1 cellular context compared by ENCODE assay signal in the genomic region with DNA sequence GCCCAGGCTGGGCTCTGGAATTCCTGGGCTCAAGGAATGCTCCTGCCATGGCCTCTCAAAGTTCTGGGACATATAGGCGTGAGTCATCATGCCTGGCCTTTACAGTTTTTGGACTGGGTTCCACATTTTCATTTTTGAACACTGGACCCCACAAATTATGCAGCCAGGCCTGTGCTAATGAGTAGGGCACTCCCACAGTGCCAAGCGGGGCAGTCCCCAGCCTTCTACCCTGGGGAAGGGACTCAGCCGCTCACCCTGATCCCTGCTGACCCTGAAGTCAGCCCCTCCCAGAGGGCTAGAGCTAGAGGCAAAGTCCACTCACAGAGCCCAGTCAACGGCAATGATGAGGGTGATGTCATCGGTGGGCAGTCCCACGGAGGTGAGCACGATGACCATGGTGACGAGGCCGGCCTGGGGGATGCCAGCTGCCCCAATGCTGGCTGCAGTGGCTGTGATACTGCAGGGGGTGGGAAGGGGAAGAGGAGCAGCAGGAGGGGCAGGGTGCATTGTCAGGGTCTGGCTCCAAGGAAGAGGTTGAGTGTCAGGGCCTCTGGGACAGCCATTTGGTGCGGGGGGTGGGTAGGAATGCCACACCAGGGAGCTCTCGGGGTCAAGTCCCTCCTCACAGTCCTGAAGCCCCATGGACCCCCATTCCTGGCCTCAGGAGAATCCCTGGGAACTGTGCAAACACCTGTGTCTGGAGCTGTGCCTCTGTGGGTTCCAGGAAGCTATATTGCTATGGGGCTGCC.
TF ChIP-seq lines count a peak whose summit lies in the region.

No MANE protein-coding gene starts in this region.

TF ChIP-seq in HepG2, 621 proteins besides CTCF, POLR2A, EP300 and RAD21 (continued from another document and continues in another):
- TF ChIP-seq, protein P1, sequence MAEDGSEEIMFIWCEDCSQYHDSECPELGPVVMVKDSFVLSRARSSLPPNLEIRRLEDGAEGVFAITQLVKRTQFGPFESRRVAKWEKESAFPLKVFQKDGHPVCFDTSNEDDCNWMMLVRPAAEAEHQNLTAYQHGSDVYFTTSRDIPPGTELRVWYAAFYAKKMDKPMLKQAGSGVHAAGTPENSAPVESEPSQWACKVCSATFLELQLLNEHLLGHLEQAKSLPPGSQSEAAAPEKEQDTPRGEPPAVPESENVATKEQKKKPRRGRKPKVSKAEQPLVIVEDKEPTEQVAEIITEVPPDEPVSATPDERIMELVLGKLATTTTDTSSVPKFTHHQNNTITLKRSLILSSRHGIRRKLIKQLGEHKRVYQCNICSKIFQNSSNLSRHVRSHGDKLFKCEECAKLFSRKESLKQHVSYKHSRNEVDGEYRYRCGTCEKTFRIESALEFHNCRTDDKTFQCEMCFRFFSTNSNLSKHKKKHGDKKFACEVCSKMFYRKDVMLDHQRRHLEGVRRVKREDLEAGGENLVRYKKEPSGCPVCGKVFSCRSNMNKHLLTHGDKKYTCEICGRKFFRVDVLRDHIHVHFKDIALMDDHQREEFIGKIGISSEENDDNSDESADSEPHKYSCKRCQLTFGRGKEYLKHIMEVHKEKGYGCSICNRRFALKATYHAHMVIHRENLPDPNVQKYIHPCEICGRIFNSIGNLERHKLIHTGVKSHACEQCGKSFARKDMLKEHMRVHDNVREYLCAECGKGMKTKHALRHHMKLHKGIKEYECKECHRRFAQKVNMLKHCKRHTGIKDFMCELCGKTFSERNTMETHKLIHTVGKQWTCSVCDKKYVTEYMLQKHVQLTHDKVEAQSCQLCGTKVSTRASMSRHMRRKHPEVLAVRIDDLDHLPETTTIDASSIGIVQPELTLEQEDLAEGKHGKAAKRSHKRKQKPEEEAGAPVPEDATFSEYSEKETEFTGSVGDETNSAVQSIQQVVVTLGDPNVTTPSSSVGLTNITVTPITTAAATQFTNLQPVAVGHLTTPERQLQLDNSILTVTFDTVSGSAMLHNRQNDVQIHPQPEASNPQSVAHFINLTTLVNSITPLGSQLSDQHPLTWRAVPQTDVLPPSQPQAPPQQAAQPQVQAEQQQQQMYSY (CRISPR knock-in tag; IDR thresholded peaks at IDR 0.05) = no peak
- TF ChIP-seq, protein P2, sequence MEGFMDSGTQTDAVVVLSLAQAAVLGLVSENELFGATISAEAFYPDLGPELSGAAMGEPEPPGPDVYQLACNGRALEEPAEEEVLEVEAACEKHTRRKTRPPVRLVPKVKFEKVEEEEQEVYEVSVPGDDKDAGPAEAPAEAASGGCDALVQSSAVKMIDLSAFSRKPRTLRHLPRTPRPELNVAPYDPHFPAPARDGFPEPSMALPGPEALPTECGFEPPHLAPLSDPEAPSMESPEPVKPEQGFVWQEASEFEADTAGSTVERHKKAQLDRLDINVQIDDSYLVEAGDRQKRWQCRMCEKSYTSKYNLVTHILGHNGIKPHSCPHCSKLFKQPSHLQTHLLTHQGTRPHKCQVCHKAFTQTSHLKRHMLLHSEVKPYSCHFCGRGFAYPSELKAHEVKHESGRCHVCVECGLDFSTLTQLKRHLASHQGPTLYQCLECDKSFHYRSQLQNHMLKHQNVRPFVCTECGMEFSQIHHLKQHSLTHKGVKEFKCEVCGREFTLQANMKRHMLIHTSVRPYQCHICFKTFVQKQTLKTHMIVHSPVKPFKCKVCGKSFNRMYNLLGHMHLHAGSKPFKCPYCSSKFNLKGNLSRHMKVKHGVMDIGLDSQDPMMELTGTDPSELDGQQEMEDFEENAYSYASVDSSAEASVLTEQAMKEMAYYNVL (CRISPR knock-in tag; IDR thresholded peaks at IDR 0.05; ENCODE audit: borderline replicate concordance) = no peak
- TF ChIP-seq NBN (conservative IDR thresholded peaks at IDR 0.05) (no peak), KMT2A (CRISPR knock-in tag; IDR thresholded peaks at IDR 0.05) (0 out of 2 replicates have a peak, but pooled peaks have one; percentile 15), ZNF75D (CRISPR knock-in tag; IDR thresholded peaks at IDR 0.05; ENCODE audit: borderline replicate concordance) (no peak), RFX1 (IDR thresholded peaks at IDR 0.05) (no peak), HNRNPH1 (optimal IDR thresholded peaks at IDR 0.05; ENCODE audit: low read depth, low read length) (no peak), ZNF468 (CRISPR knock-in tag; IDR thresholded peaks at IDR 0.05) (no peak), ZSCAN30 (CRISPR knock-in tag; IDR thresholded peaks at IDR 0.05) (no peak), ZNF124 (CRISPR knock-in tag; IDR thresholded peaks at IDR 0.05) (no peak), MLLT10 (CRISPR knock-in tag; IDR thresholded peaks at IDR 0.05) (no peak), POLR2AphosphoS5 (IDR thresholded peaks at IDR 0.05; ENCODE audit: low read depth, low read length) (peak; percentile 62), PTBP1 (IDR thresholded peaks at IDR 0.05; ENCODE audit: low read depth, low read length, poor library complexity, severe bottlenecking) (no peak), ZNF781 (CRISPR knock-in tag; IDR thresholded peaks at IDR 0.05; ENCODE audit: borderline replicate concordance, not compliant biosample characterization) (no peak), IRX3 (CRISPR knock-in tag; IDR thresholded peaks at IDR 0.05; ENCODE audit: borderline replicate concordance, low read depth) (no peak), CC2D1A (CRISPR knock-in tag; IDR thresholded peaks at IDR 0.05) (no peak), ZNF451 (CRISPR knock-in tag; IDR thresholded peaks at IDR 0.05) (peak; percentile 71), TBX2 (CRISPR knock-in tag; IDR thresholded peaks at IDR 0.05; ENCODE audit: borderline replicate concordance) (no peak), NFE2L1 (CRISPR knock-in tag; IDR thresholded peaks at IDR 0.05; ENCODE audit: borderline replicate concordance) (no peak), NR2C2 (CRISPR knock-in tag; IDR thresholded peaks at IDR 0.05; ENCODE audit: borderline replicate concordance) (peak; percentile 77)
- TF ChIP-seq, protein P3, sequence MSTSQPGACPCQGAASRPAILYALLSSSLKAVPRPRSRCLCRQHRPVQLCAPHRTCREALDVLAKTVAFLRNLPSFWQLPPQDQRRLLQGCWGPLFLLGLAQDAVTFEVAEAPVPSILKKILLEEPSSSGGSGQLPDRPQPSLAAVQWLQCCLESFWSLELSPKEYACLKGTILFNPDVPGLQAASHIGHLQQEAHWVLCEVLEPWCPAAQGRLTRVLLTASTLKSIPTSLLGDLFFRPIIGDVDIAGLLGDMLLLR (CRISPR knock-in tag; IDR thresholded peaks at IDR 0.05) = no peak
- TF ChIP-seq, protein P4, sequence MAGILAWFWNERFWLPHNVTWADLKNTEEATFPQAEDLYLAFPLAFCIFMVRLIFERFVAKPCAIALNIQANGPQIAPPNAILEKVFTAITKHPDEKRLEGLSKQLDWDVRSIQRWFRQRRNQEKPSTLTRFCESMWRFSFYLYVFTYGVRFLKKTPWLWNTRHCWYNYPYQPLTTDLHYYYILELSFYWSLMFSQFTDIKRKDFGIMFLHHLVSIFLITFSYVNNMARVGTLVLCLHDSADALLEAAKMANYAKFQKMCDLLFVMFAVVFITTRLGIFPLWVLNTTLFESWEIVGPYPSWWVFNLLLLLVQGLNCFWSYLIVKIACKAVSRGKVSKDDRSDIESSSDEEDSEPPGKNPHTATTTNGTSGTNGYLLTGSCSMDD (CRISPR knock-in tag; IDR thresholded peaks at IDR 0.05) = no peak
- TF ChIP-seq, protein P5, sequence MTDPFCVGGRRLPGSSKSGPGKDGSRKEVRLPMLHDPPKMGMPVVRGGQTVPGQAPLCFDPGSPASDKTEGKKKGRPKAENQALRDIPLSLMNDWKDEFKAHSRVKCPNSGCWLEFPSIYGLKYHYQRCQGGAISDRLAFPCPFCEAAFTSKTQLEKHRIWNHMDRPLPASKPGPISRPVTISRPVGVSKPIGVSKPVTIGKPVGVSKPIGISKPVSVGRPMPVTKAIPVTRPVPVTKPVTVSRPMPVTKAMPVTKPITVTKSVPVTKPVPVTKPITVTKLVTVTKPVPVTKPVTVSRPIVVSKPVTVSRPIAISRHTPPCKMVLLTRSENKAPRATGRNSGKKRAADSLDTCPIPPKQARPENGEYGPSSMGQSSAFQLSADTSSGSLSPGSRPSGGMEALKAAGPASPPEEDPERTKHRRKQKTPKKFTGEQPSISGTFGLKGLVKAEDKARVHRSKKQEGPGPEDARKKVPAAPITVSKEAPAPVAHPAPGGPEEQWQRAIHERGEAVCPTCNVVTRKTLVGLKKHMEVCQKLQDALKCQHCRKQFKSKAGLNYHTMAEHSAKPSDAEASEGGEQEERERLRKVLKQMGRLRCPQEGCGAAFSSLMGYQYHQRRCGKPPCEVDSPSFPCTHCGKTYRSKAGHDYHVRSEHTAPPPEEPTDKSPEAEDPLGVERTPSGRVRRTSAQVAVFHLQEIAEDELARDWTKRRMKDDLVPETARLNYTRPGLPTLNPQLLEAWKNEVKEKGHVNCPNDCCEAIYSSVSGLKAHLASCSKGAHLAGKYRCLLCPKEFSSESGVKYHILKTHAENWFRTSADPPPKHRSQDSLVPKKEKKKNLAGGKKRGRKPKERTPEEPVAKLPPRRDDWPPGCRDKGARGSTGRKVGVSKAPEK (CRISPR knock-in tag; IDR thresholded peaks at IDR 0.05; ENCODE audit: borderline replicate concordance) = 0 out of 2 replicates have a peak, but pooled peaks have one; percentile 65
- TF ChIP-seq, protein P6, sequence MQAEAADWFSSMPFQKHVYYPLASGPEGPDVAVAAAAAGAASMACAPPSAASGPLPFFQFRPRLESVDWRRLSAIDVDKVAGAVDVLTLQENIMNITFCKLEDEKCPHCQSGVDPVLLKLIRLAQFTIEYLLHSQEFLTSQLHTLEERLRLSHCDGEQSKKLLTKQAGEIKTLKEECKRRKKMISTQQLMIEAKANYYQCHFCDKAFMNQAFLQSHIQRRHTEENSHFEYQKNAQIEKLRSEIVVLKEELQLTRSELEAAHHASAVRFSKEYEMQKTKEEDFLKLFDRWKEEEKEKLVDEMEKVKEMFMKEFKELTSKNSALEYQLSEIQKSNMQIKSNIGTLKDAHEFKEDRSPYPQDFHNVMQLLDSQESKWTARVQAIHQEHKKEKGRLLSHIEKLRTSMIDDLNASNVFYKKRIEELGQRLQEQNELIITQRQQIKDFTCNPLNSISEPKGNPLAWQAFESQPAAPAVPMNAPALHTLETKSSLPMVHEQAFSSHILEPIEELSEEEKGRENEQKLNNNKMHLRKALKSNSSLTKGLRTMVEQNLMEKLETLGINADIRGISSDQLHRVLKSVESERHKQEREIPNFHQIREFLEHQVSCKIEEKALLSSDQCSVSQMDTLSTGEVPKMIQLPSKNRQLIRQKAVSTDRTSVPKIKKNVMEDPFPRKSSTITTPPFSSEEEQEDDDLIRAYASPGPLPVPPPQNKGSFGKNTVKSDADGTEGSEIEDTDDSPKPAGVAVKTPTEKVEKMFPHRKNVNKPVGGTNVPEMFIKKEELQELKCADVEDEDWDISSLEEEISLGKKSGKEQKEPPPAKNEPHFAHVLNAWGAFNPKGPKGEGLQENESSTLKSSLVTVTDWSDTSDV (CRISPR knock-in tag; IDR thresholded peaks at IDR 0.05) = no peak
- TF ChIP-seq, protein P7, sequence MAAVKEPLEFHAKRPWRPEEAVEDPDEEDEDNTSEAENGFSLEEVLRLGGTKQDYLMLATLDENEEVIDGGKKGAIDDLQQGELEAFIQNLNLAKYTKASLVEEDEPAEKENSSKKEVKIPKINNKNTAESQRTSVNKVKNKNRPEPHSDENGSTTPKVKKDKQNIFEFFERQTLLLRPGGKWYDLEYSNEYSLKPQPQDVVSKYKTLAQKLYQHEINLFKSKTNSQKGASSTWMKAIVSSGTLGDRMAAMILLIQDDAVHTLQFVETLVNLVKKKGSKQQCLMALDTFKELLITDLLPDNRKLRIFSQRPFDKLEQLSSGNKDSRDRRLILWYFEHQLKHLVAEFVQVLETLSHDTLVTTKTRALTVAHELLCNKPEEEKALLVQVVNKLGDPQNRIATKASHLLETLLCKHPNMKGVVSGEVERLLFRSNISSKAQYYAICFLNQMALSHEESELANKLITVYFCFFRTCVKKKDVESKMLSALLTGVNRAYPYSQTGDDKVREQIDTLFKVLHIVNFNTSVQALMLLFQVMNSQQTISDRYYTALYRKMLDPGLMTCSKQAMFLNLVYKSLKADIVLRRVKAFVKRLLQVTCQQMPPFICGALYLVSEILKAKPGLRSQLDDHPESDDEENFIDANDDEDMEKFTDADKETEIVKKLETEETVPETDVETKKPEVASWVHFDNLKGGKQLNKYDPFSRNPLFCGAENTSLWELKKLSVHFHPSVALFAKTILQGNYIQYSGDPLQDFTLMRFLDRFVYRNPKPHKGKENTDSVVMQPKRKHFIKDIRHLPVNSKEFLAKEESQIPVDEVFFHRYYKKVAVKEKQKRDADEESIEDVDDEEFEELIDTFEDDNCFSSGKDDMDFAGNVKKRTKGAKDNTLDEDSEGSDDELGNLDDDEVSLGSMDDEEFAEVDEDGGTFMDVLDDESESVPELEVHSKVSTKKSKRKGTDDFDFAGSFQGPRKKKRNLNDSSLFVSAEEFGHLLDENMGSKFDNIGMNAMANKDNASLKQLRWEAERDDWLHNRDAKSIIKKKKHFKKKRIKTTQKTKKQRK (IDR thresholded peaks at IDR 0.05; ENCODE audit: low read length) = no peak
- TF ChIP-seq, protein P8, sequence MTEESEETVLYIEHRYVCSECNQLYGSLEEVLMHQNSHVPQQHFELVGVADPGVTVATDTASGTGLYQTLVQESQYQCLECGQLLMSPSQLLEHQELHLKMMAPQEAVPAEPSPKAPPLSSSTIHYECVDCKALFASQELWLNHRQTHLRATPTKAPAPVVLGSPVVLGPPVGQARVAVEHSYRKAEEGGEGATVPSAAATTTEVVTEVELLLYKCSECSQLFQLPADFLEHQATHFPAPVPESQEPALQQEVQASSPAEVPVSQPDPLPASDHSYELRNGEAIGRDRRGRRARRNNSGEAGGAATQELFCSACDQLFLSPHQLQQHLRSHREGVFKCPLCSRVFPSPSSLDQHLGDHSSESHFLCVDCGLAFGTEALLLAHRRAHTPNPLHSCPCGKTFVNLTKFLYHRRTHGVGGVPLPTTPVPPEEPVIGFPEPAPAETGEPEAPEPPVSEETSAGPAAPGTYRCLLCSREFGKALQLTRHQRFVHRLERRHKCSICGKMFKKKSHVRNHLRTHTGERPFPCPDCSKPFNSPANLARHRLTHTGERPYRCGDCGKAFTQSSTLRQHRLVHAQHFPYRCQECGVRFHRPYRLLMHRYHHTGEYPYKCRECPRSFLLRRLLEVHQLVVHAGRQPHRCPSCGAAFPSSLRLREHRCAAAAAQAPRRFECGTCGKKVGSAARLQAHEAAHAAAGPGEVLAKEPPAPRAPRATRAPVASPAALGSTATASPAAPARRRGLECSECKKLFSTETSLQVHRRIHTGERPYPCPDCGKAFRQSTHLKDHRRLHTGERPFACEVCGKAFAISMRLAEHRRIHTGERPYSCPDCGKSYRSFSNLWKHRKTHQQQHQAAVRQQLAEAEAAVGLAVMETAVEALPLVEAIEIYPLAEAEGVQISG (CRISPR knock-in tag; IDR thresholded peaks at IDR 0.05) = no peak
- TF ChIP-seq, protein P9, sequence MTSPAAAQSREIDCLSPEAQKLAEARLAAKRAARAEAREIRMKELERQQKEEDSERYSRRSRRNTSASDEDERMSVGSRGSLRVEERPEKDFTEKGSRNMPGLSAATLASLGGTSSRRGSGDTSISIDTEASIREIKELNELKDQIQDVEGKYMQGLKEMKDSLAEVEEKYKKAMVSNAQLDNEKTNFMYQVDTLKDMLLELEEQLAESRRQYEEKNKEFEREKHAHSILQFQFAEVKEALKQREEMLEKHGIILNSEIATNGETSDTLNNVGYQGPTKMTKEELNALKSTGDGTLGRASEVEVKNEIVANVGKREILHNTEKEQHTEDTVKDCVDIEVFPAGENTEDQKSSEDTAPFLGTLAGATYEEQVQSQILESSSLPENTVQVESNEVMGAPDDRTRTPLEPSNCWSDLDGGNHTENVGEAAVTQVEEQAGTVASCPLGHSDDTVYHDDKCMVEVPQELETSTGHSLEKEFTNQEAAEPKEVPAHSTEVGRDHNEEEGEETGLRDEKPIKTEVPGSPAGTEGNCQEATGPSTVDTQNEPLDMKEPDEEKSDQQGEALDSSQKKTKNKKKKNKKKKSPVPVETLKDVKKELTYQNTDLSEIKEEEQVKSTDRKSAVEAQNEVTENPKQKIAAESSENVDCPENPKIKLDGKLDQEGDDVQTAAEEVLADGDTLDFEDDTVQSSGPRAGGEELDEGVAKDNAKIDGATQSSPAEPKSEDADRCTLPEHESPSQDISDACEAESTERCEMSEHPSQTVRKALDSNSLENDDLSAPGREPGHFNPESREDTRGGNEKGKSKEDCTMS (CRISPR knock-in tag; conservative IDR thresholded peaks at IDR 0.05) = no peak
